In genomic region chr14:70822706-70823185, GRCh38 we compare ENCODE assay signal across 8 cellular contexts. TPM values are rescaled to one million over a fixed set of nuclear protein-coding genes. Genes with fewer than 3 reads are reported as not detected.
DNase-seq lines count a peak whose midpoint lies in the region; ATAC-seq, FAIRE-seq and TF ChIP-seq lines count a peak whose summit lies in the region.

No MANE protein-coding gene starts in this region.

- no peaks in the 10 kb centered on the region for H4K20me1 ChIP-seq in H1 (replicated peaks in 1 of 2; ENCODE audit: control insufficient read depth in 1 of 2, insufficient read depth in 2 of 2, low read length in 2 of 2)

- H4K91ac ChIP-seq in H1 (replicated peaks; ENCODE audit: insufficient read length, low read length), result no peak overlapping the region

- H3K4me2 ChIP-seq in H1 (ENCODE audit: insufficient read depth in 1 of 2, low read depth in 2 of 2, low read length in 2 of 2), result peak overlapping the region; percentile 73 to 81

- TF ChIP-seq EP300 in H1 (IDR thresholded peaks at IDR 0.05; ENCODE audit: borderline replicate concordance in 1 of 2, low read depth in 2 of 2, low read length in 2 of 2), result no peak

- peak overlapping the region; percentile 47 for H2AFZ ChIP-seq in H1 (ENCODE audit: low read length)

- peak overlapping the region; percentile 72; the same call in 1 of the 2 replicates for H3K18ac ChIP-seq in H1 (ENCODE audit: extremely low read depth, low read length)

- no peak overlapping the region for H3K4ac ChIP-seq in H1 (replicated peaks; ENCODE audit: insufficient read length, low read depth, low read length)

- no peak overlapping the region for H2BK120ac ChIP-seq in H1 (replicated peaks; ENCODE audit: low read depth, low read length)

- ATAC-seq in GM19351 (IDR thresholded peaks at IDR 0.05; ENCODE audit: unreplicated experiment) (no peak), HG03139 (IDR thresholded peaks at IDR 0.05; ENCODE audit: unreplicated experiment) (no peak)

- no peaks in the 10 kb centered on the region for H3K79me1 ChIP-seq in H1 (ENCODE audit: low read depth, low read length)

- H2AK5ac ChIP-seq in H1 (ENCODE audit: low read depth, low read length), result no peak overlapping the region

- 0 out of 2 replicates have a peak overlapping the region, but pooled peaks have one; percentile 66 for H4K8ac ChIP-seq in H1 (ENCODE audit: extremely low read depth, insufficient read depth, low read length)

- whole genome bisulfite sequencing in H1 (ENCODE audit: extremely low coverage in 1 of 2, insufficient coverage in 1 of 2, insufficient read length in 1 of 2, insufficient replicate concordance in 2 of 2, low coverage in 1 of 2, low lambda C conversion rate in 2 of 2, missing lambda C conversion rate in 1 of 2), 2 experiments, result 4% methylated on average over 12 of the region's 19 CpGs; no CpG with 5 or more reads in 1 of the 2 experiments

- CTCF ChIA-PET in H1 (lab: Charles Lee; ENCODE audit: partially characterized antibody), result interaction anchor here (0.6 to 2.7 kb wide), 8 partner anchors 10 to 384 kb away, joined by 3 to 10 read pairs (median 3); no protein-coding TSS in a partner anchor

- H3K36me3 ChIP-seq in SK-N-MC (ENCODE audit: insufficient read depth, low read length) (no peaks in the 10 kb centered on the region), H1 (ENCODE audit: control insufficient read depth in 2 of 4, insufficient read depth in 4 of 4, low read length in 3 of 4) (no peaks in the 10 kb centered on the region), muscle layer of duodenum (ENCODE audit: control insufficient read depth in 1 of 2, insufficient read depth in 2 of 2, low read length in 2 of 2) (no peaks in the 10 kb centered on the region)

- H3K4me1 ChIP-seq in H1 (replicated peaks in 1 of 4; ENCODE audit: control insufficient read depth in 3 of 4, insufficient read depth in 4 of 4, low read length in 3 of 4) (peaks cover 2 to 11% (median 6%) of the 10 kb centered on the region in 4 experiments; a peak in 5 of 7 replicates), muscle layer of duodenum (ENCODE audit: control insufficient read depth in 1 of 2, insufficient read depth in 2 of 2, low read length in 2 of 2) (peaks cover 0 to 11% of the 10 kb centered on the region in 2 donors)

- TF ChIP-seq POLR2A in H1 (IDR thresholded peaks at IDR 0.05; ENCODE audit: control extremely low read depth in 1 of 2, low read depth in 2 of 2, low read length in 2 of 2), result peak in 1 of 2 experiments; percentile 51; a peak in 1 of 3 replicates

- TF ChIP-seq RAD21 in H1 (IDR thresholded peaks at IDR 0.05 in 1 of 2, conservative IDR thresholded peaks at IDR 0.05 in 1 of 2; ENCODE audit: low read depth in 2 of 2, low read length in 2 of 2), result no peak

- DNase-seq in NCI-H748 (lab: John Stamatoyannopoulos, UW; ENCODE audit: unreplicated experiment), result peak; percentile 77
- no peak for DNase-seq in NCI-H748 treated with DMSO at 0.1 percent for 48 hours (lab: John Stamatoyannopoulos, UW)
- DNase-seq in SK-N-MC (ENCODE audit: low read depth, low spot score), result no peak
- DNase-seq in H1 (ENCODE audit: low read depth in 1 of 2, low spot score in 2 of 2), result peak; percentile 65 to 83
- no peak for DNase-seq in 8988T

- no peak overlapping the region for H3K56ac ChIP-seq in H1 (replicated peaks; ENCODE audit: insufficient read length, low read depth, low read length)

- no peak overlapping the region for H2BK20ac ChIP-seq in H1 (ENCODE audit: low read length)

- no peaks in the 10 kb centered on the region for H3K9me3 ChIP-seq in SK-N-MC (ENCODE audit: low read depth, low read length)
- H3K9me3 ChIP-seq in H1 (ENCODE audit: insufficient read depth in 2 of 2, low read depth in 1 of 2, low read length in 1 of 2), result no peaks in the 10 kb centered on the region
- no peaks in the 10 kb centered on the region for H3K9me3 ChIP-seq in muscle layer of duodenum (ENCODE audit: control insufficient read depth in 1 of 2, low read length in 2 of 2)

- H3K23me2 ChIP-seq in H1 (ENCODE audit: low read depth, low read length), result peaks cover 5% of the 10 kb centered on the region

- FAIRE-seq in H1 (lab: Jason Lieb, UNC), result no peak

- H2BK15ac ChIP-seq in H1 (ENCODE audit: low read length), result 0 out of 2 replicates have a peak overlapping the region, but pooled peaks have one; percentile 63

- H3K4me3 ChIP-seq in SK-N-MC, result peak overlapping the region; percentile 97
- H3K4me3 ChIP-seq in H1 (ENCODE audit: extremely low read depth in 1 of 4, insufficient read depth in 2 of 4, low read depth in 3 of 4, low read length in 4 of 4), result peak overlapping the region; percentile 46 to 88 (median 81)
- H3K4me3 ChIP-seq in muscle layer of duodenum (ENCODE audit: low read depth in 1 of 2, low read length in 2 of 2), result peak overlapping the region; percentile 67 to 74

- POLR2A ChIA-PET in H1 (lab: Charles Lee; ENCODE audit: partially characterized antibody), result interaction anchor here (0.6 to 7.3 kb wide), 5 partner anchors 9 to 223 kb away, joined by 3 to 57 read pairs (median 4); partner anchors contain the start of gene MAP3K9

- no peak overlapping the region for H4K5ac ChIP-seq in H1 (ENCODE audit: insufficient read length, low read depth, low read length)

- no peak overlapping the region for H3K23ac ChIP-seq in H1 (ENCODE audit: insufficient read length)

- peaks cover 1 to 8% (median 6%) of the 10 kb centered on the region in 4 experiments; a peak in 5 of 7 replicates for H3K27me3 ChIP-seq in H1 (replicated peaks in 1 of 4; ENCODE audit: control insufficient read depth in 3 of 4, extremely low read depth in 1 of 4, insufficient read depth in 3 of 4, low read length in 3 of 4)
- H3K27me3 ChIP-seq in muscle layer of duodenum (ENCODE audit: low read depth, low read length), result no peaks in the 10 kb centered on the region

- H3K27ac ChIP-seq in SK-N-MC (no peak overlapping the region), H1 (ENCODE audit: low read depth, low read length) (no peak overlapping the region), muscle layer of duodenum (ENCODE audit: low read length) (no peak overlapping the region)

- 0 out of 2 replicates have a peak overlapping the region, but pooled peaks have one; percentile 95 for H2BK5ac ChIP-seq in H1 (ENCODE audit: low read depth, low read length)

- no peaks in the 10 kb centered on the region for H3K79me2 ChIP-seq in H1 (ENCODE audit: control insufficient read depth in 1 of 2, insufficient read depth in 2 of 2, low read length in 2 of 2)

- H3K9ac ChIP-seq in SK-N-MC (ENCODE audit: insufficient read length) (peak overlapping the region; percentile 19), H1 (replicated peaks in 1 of 4; ENCODE audit: extremely low read depth in 1 of 4, low read depth in 3 of 4, low read length in 3 of 4) (peak overlapping the region in 1 of 4 experiments; percentile 8; a peak in 3 of 7 replicates)

- H2BK12ac ChIP-seq in H1 (ENCODE audit: low read depth, low read length), result peak overlapping the region; percentile 18; the same call in 1 of the 2 replicates

- TF ChIP-seq CTCF in H1 (IDR thresholded peaks at IDR 0.05; ENCODE audit: control extremely low read depth in 1 of 3, insufficient read depth in 1 of 3, low read depth in 1 of 3, low read length in 3 of 3), result no peak

- no peak overlapping the region for H3K14ac ChIP-seq in H1 (ENCODE audit: insufficient read length)

TF ChIP-seq in H1, 55 proteins besides CTCF, POLR2A, EP300 and RAD21 (continues in another document):
- no peak for TF ChIP-seq HDAC6 (IDR thresholded peaks at IDR 0.05; ENCODE audit: low read depth, low read length)
- TF ChIP-seq CTBP2 (IDR thresholded peaks at IDR 0.05; ENCODE audit: borderline replicate concordance, insufficient read depth, insufficient read length, low read length), result no peak
- peak; percentile 39; the same call in 1 of the 2 replicates for TF ChIP-seq MAX (IDR thresholded peaks at IDR 0.05)
- TF ChIP-seq POLR2AphosphoS5 (IDR thresholded peaks at IDR 0.05; ENCODE audit: low read depth, low read length), result no peak
- no peak for TF ChIP-seq SRF (IDR thresholded peaks at IDR 0.05; ENCODE audit: low read depth, low read length)
- no peak for TF ChIP-seq TEAD4 (IDR thresholded peaks at IDR 0.05; ENCODE audit: low read depth, low read length)
- TF ChIP-seq PHF8 (conservative IDR thresholded peaks at IDR 0.05; ENCODE audit: low read depth, low read length), result no peak
- no peak for TF ChIP-seq NANOG (IDR thresholded peaks at IDR 0.05; ENCODE audit: insufficient read depth, low read depth, low read length, poor library complexity, severe bottlenecking)
- peak; percentile 43; the same call in 1 of the 2 replicates for TF ChIP-seq E2F6 (IDR thresholded peaks at IDR 0.05)
- TF ChIP-seq CREB1 (IDR thresholded peaks at IDR 0.05), result 0 out of 2 replicates have a peak, but pooled peaks have one; percentile 6
- no peak for TF ChIP-seq SP1 (IDR thresholded peaks at IDR 0.05; ENCODE audit: low read depth, low read length)
- no peak for TF ChIP-seq ZNF274 (IDR thresholded peaks at IDR 0.05; ENCODE audit: borderline replicate concordance, extremely low read depth, low read length)
- no peak for TF ChIP-seq JUN (IDR thresholded peaks at IDR 0.05; ENCODE audit: low read depth, low read length)
- peak; percentile 60; the same call in 1 of the 2 replicates for TF ChIP-seq TBP (IDR thresholded peaks at IDR 0.05; ENCODE audit: low read depth, low read length)
- peak; percentile 2 for TF ChIP-seq RNF2 (IDR thresholded peaks at IDR 0.05; ENCODE audit: borderline replicate concordance, low read depth, low read length, missing control alignments, poor library complexity, severe bottlenecking)
- TF ChIP-seq POU5F1 (IDR thresholded peaks at IDR 0.05; ENCODE audit: low read depth, low read length), result 0 out of 2 replicates have a peak, but pooled peaks have one; percentile 4

RNA-seq across cellular contexts. Expression of gene MAP3K9, which starts 13.4 kb away (rescaled TPM):
- 23.7 and 24.7 TPM in 2 replicates for total RNA-seq in H1 (2021; fragmentation: NEBNext Ultra II Directional; extraction: Animal tissue kit (Norgen Biotek cat#: 25700))
- 9.7 and 9.8 TPM in 2 replicates for polyA plus RNA-seq in H1 (2011; rRNA removed)
- 8.2 TPM for polyA plus RNA-seq in H1 (2011; cell fraction: cytosol; rRNA removed)
- 13.6 TPM for polyA plus RNA-seq in H1 (2011; cell fraction: nucleus; rRNA removed)
- 8.7 to 11.5 TPM (median 10.7 TPM) in 4 replicates for polyA plus RNA-seq in H1 (2012, experiment 1 of 2)
- 4.5 TPM for polyA plus RNA-seq in H1 (2012, experiment 2 of 2)
- polyA plus RNA-seq in H1 (2013, experiment 1 of 2), result 7.5 TPM
- polyA plus RNA-seq in H1 (2013, experiment 2 of 2), result 7.0 TPM
- 26.2 and 26.8 TPM in 2 replicates for polyA minus RNA-seq in H1 (2011; rRNA and poly(A)+ RNA removed)
- 13.5 TPM for polyA minus RNA-seq in H1 (2011; cell fraction: cytosol; rRNA and poly(A)+ RNA removed)
- 16.0 TPM for polyA minus RNA-seq in H1 (2011; cell fraction: nucleus; rRNA and poly(A)+ RNA removed)

Comparison
In these comparisons a context has a peak if more than half of its experiments do, and no peak if none do; other contexts are left out.
1. DNase-seq: peak in NCI-H748 (single experiment) and H1 (2 of 2); none in NCI-H748 treated with DMSO at 0.1 percent for 48 hours (single experiment), SK-N-MC (single experiment) and 8988T (single experiment).
2. Peak in every context shown above with its lines, with median percentiles within 50 percentile points of each other: H3K4me3 ChIP-seq.